ENCODE assay signal across 24 cellular contexts in the genomic region with DNA sequence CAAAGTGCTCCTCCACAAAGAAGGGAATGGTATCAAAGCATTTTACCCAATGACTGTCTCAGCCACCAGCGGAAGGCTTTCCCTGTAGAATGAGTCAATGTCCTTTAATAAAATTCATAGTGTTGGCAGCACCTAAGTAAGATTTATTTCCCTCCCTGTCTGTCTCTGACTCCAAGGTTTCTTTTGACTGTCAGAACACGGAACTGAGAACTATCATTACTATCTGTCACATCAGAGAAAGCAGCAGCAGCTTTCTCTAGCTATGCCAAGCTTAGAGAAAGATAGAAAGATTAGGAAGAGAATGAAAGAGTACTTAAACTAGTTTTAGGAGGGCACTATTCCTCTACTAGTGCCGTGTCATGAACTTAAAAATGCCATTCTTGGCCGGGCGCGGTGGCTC.
"Had no signal": no experiment of that assay in that cellular context is flagged by ENCODE, and none has a peak within 500 bp of the region (broad histone marks: within the 10 kb centered on the region; RNA-seq: fewer than 3 reads in every experiment).

No MANE protein-coding gene starts in this region.

- DNase-seq: colonic mucosa; cortex of kidney; dermis blood vessel endothelial cell; dorsolateral prefrontal cortex; effector CD4-positive, alpha-beta T cell; effector CD8-positive, alpha-beta T cell; effector memory CD4-positive, alpha-beta T cell; effector memory CD8-positive, alpha-beta T cell; endodermal cell; erythroblast; esophagus squamous epithelium; foreskin fibroblast; foreskin keratinocyte; gastrocnemius medialis; glutamatergic neuron; head of caudate nucleus; heart left ventricle; heart right ventricle had no signal

- H3K4me1 ChIP-seq: colonic mucosa, esophagus muscularis mucosa, esophagus squamous epithelium, foreskin keratinocyte, gastrocnemius medialis, gastroesophageal sphincter, heart left ventricle, heart right ventricle had no signal

- H3K4me3 Mint-ChIP-seq: dendritic cell treated with granulocyte-macrophage colony-stimulating factor and Interleukin-4, amounts not matched to agents 40 ng/mL and 50 ng/mL, for 4 days; effector memory CD8-positive, alpha-beta T cell; endodermal cell had no signal

- ATAC-seq: effector memory CD8-positive, alpha-beta T cell; esophagus mucosa; foreskin keratinocyte; gastrocnemius medialis; gastroesophageal sphincter; heart left ventricle; heart right ventricle had no signal

- H3K27ac Mint-ChIP-seq: dendritic cell treated with granulocyte-macrophage colony-stimulating factor and Interleukin-4, amounts not matched to agents 40 ng/mL and 50 ng/mL, for 4 days; effector memory CD8-positive, alpha-beta T cell; endodermal cell had no signal

- H3K4me3 ChIP-seq: colonic mucosa, coronary artery, dorsolateral prefrontal cortex, esophagus muscularis mucosa, esophagus squamous epithelium, gastrocnemius medialis, gastroesophageal sphincter, heart left ventricle, heart right ventricle had no signal

- H3K4me1 Mint-ChIP-seq: endodermal cell had no signal

- H3K9me3 ChIP-seq: colonic mucosa, esophagus muscularis mucosa, esophagus squamous epithelium, gastrocnemius medialis, gastroesophageal sphincter, heart left ventricle, heart right ventricle had no signal

- H3K27me3 Mint-ChIP-seq: effector memory CD8-positive, alpha-beta T cell had no signal

- H3K27ac ChIP-seq: colonic mucosa, coronary artery, dorsolateral prefrontal cortex, epithelial cell of prostate, esophagus muscularis mucosa, esophagus squamous epithelium, foreskin keratinocyte, gastrocnemius medialis, gastroesophageal sphincter, heart left ventricle, heart right ventricle had no signal

- H3K36me3 ChIP-seq: colonic mucosa, esophagus muscularis mucosa, esophagus squamous epithelium, gastrocnemius medialis, gastroesophageal sphincter, heart left ventricle, heart right ventricle had no signal

- H3K27me3 ChIP-seq: colonic mucosa, esophagus muscularis mucosa, esophagus squamous epithelium, foreskin keratinocyte, gastrocnemius medialis, gastroesophageal sphincter, heart left ventricle had no signal

- H3K9me3 Mint-ChIP-seq: dendritic cell treated with granulocyte-macrophage colony-stimulating factor and Interleukin-4, amounts not matched to agents 40 ng/mL and 50 ng/mL, for 4 days; endodermal cell had no signal
